Comparison of ENCODE assay signal across 8 cellular contexts in the genomic region with DNA sequence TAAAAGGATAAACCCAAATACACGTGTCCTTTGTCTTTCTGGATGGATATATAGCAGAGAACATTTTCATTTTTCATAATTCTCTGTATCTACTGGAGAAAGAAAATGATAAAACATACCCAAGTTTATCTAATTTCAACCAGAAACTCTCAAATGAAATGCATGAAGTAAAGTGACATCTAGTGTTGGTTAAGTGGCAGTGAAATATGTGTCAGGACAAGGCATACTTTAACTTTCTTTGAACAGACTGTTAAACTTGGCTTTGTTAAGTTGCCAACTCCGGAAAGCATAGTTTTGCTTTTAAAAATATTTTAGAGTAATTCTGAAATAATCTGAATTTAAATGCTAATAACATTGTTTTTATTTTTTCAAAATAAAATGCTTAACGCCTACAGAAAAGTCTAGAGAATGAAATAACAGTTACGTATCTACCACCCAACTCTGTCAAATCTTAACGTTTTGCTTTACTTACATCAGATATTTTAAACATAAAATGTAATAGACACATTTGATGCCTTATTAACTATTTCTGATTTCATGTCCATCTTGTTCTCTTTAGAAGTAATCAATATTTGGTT. TPM values are rescaled to one million over a fixed set of nuclear protein-coding genes. Genes with fewer than 3 reads are reported as not detected.
DNase-seq lines count a peak whose midpoint lies in the region; ATAC-seq, FAIRE-seq and TF ChIP-seq lines count a peak whose summit lies in the region.

No MANE protein-coding gene starts in this region.

- WGBS in stomach, 5 donors = 44 to 52% (median 48%) methylated on average over 5 of the region's 5 CpGs

- H3K4me1 ChIP-seq in stomach = no peaks in the 10 kb centered on the region

- intact Hi-C loops in Calu3 (cut with micrococcal nuclease; ENCODE audit: unreplicated experiment) (loop anchor here (1.0 to 2.0 kb wide), 3 partner anchors 27 to 233 kb away; no protein-coding TSS in a partner anchor), stomach (cut with DNase I; ENCODE audit: low total_unique reads) (loop anchor here (5.0 kb wide), 1 partner anchor 233 kb away; no protein-coding TSS in a partner anchor)

- no peaks in the 10 kb centered on the region for H3K9me3 ChIP-seq in stomach

- no TSS peak for BruUV-seq in Calu3 (replicated peaks; lab: Mats Ljungman, UMichigan)

- H3K36me3 Mint-ChIP-seq in Calu3 (ENCODE audit: insufficient read depth, unreplicated experiment) = no peaks in the 10 kb centered on the region

- H3K4me1 Mint-ChIP-seq in Calu3 (ENCODE audit: low read depth, unreplicated experiment) = peaks cover 3% of the 10 kb centered on the region

- TF ChIP-seq EP300 in stomach (IDR thresholded peaks at IDR 0.05) = no peak

- CTCF ChIA-PET in Calu3 (lab: Charles Lee) = no interaction called here

- no peak for TF ChIP-seq POLR2A in stomach (IDR thresholded peaks at IDR 0.05)

- H3K27me3 Mint-ChIP-seq in Calu3 (ENCODE audit: unreplicated experiment) = no peaks in the 10 kb centered on the region

- no peak overlapping the region for H3K4me3 ChIP-seq in stomach

- peak; percentile 94 for FAIRE-seq in frontal cortex (lab: Jason Lieb, UNC)

- no peaks in the 10 kb centered on the region for H3K36me3 ChIP-seq in stomach

- DNase-seq in Calu3 (no peak), LHCN-M2 (ENCODE audit: low read depth) (peak; percentile 47), SK-MEL-5 (ENCODE audit: low read depth, low spot score) (peak; percentile 59), frontal cortex (ENCODE audit: low spot score in 2 of 2) (peak in 1 of 2 donors; percentile 27), stomach (no peak), T-helper 1 cell (no peak)
- DNase-seq in activated T-cell treated with anti-CD3 and anti-CD28 coated beads, Interleukin-2, amount 50 U/mL, for 1 hour = no peak

- H3K27me3 ChIP-seq in stomach = no peaks in the 10 kb centered on the region

- H3K27ac Mint-ChIP-seq in Calu3 (ENCODE audit: unreplicated experiment) = no peak overlapping the region

- no peak for ATAC-seq in GM18868 (IDR thresholded peaks at IDR 0.05; ENCODE audit: unreplicated experiment)

- H3K4me3 Mint-ChIP-seq in Calu3 (ENCODE audit: low read depth, unreplicated experiment) = no peak overlapping the region

- in situ Hi-C loops in SK-MEL-5 (cut with HindIII; ENCODE audit: low pct_unique_long_range_greater_than_20kb, low sequenced_read_pairs) = no loop called here

- no peak overlapping the region for H3K27ac ChIP-seq in stomach

- TF ChIP-seq CTCF in Calu3 (IDR thresholded peaks at IDR 0.05; ENCODE audit: unreplicated experiment) (peak; percentile 25), stomach (IDR thresholded peaks at IDR 0.05) (peak in 5 of 7 experiments; percentile 49 to 86 (median 65))

- no peaks in the 10 kb centered on the region for H3K9me3 Mint-ChIP-seq in Calu3 (ENCODE audit: low read depth, unreplicated experiment)

RNA-seq across cellular contexts. Expression of a gene that starts 25.2 kb away (rescaled TPM):
- total RNA-seq in Calu3 (2022) (68.4 and 76.5 TPM in 2 replicates), LHCN-M2 (2014; rRNA removed) (17.6 and 19.0 TPM in 2 replicates), frontal cortex (60.3 TPM), stomach (100 to 1,000 TPM in 1 of 5 donors, 10 to 100 TPM in 4; 11.0 to 110 (median 50.7) TPM)
- 17.3 TPM for polyA plus RNA-seq in LHCN-M2 (2012)
- total RNA-seq in SK-MEL-5 (2014; rRNA removed; shearing (Covaris generic)) = 0.58 TPM in 1 of 2 replicates, not detected in the other
- 0.41 and 0.90 TPM in 2 replicates for polyA plus RNA-seq in SK-MEL-5 (2015; cell fraction: cytosol; rRNA removed)
- 0.16 and 0.27 TPM in 2 replicates for polyA plus RNA-seq in SK-MEL-5 (2015; cell fraction: nucleus; rRNA removed)
- polyA plus RNA-seq in stomach = 10 to 100 TPM; 10.5 to 23.5 (median 13.0) TPM

RNA-seq across cellular contexts. Expression of a gene that starts 43.0 kb away (rescaled TPM):
- 49.7 and 55.4 TPM in 2 replicates for total RNA-seq in Calu3 (2022)
- 10.0 and 10.8 TPM in 2 replicates for total RNA-seq in LHCN-M2 (2014; rRNA removed)
- polyA plus RNA-seq in LHCN-M2 (2012) = 70.2 TPM
- 15.8 and 17.9 TPM in 2 replicates for total RNA-seq in SK-MEL-5 (2014; rRNA removed; shearing (Covaris generic))
- polyA plus RNA-seq in SK-MEL-5 (2015; cell fraction: cytosol; rRNA removed) = 21.8 and 31.8 TPM in 2 replicates
- 5.5 and 12.1 TPM in 2 replicates for polyA plus RNA-seq in SK-MEL-5 (2015; cell fraction: nucleus; rRNA removed)
- total RNA-seq in frontal cortex = 25.7 TPM
- 10 to 100 TPM in 3 of 5 donors, not detected in 2; 10.9 to 34.8 (median 22.4) TPM for total RNA-seq in stomach
- polyA plus RNA-seq in stomach = 10 to 100 TPM; 27.5 to 55.4 (median 44.1) TPM

Comparison
In these comparisons a context has a peak if more than half of its experiments do, and no peak if none do; other contexts are left out.
1. DNase-seq: peak in LHCN-M2 (single experiment) and SK-MEL-5 (single experiment); none in Calu3 (single experiment), stomach (single experiment), T-helper 1 cell (0 of 5) and activated T-cell treated with anti-CD3 and anti-CD28 coated beads, Interleukin-2, amount 50 U/mL, for 1 hour (single experiment).